In genomic region chr2:48420512-48421197, GRCh38 we compare ENCODE assay signal across 8 cellular contexts. TPM values are rescaled to one million over a fixed set of nuclear protein-coding genes. Genes with fewer than 3 reads are reported as not detected.
DNase-seq lines count a peak whose midpoint lies in the region; ATAC-seq and TF ChIP-seq lines count a peak whose summit lies in the region.

No MANE protein-coding gene starts in this region.

- WGBS in adipose tissue, 3 donors: 4 to 6% (median 4%) methylated on average over 17 of the region's 17 CpGs
- WGBS in psoas muscle, 3 donors: 4 to 5% (median 4%) methylated on average over 17 of the region's 17 CpGs

- intact Hi-C loops in cardiac septum (cut with DNase I): loop anchor here (5.0 kb wide), 1 partner anchor 513 kb away; the partner anchor contains the start of gene FBXO11
- intact Hi-C loops in psoas muscle (cut with DNase I): loop anchor here in 1 of 2 donors (5.0 to 10.0 kb wide), 2 partner anchors 176 to 513 kb away; partner anchors contain the start of gene FBXO11

- DNase-seq in NCI-H146 (lab: John Stamatoyannopoulos, UW) (peak; percentile 78), T follicular helper cell (ENCODE audit: low read depth) (peak; percentile 84), cardiac septum (ENCODE audit: low spot score) (peak; percentile 94), psoas muscle (peak; percentile 86 to 91), ureter (ENCODE audit: low spot score) (peak; percentile 95)

- peak; percentile 76 for ATAC-seq in HG02870 (IDR thresholded peaks at IDR 0.05; ENCODE audit: unreplicated experiment)
- ATAC-seq in psoas muscle: peak; percentile 87 to 98 (median 93)

- peak overlapping the region; percentile 34 for H3K27ac ChIP-seq in adipose tissue (ENCODE audit: low read depth, low read length)
- H3K27ac ChIP-seq in psoas muscle: no peak overlapping the region

- H3K4me3 ChIP-seq in psoas muscle: peak overlapping the region; percentile 24

- peak; percentile 78 for TF ChIP-seq CTCF in GM12874 (IDR thresholded peaks at IDR 0.05; ENCODE audit: insufficient read depth, low read depth, low read length)
- TF ChIP-seq CTCF in psoas muscle (IDR thresholded peaks at IDR 0.05): peak; percentile 98

- no peaks in the 10 kb centered on the region for H3K36me3 ChIP-seq in psoas muscle (ENCODE audit: insufficient read depth in 1 of 2, low read depth in 1 of 2)

- peaks cover 8% of the 10 kb centered on the region for H3K4me1 ChIP-seq in psoas muscle

- H3K9me3 ChIP-seq in psoas muscle: no peaks in the 10 kb centered on the region

- H3K27me3 ChIP-seq in psoas muscle (ENCODE audit: insufficient read depth in 3 of 3, low read length in 2 of 3): no peaks in the 10 kb centered on the region

RNA-seq across cellular contexts. Expression of gene PPP1R21, which starts 19.9 kb away (rescaled TPM):
- polyA plus RNA-seq in adipose tissue (10 to 100 TPM in 2 of 3 donors, 1 to 10 TPM in 1; 6.7 to 29.0 (median 10.5) TPM), psoas muscle (10 to 100 TPM in 1 of 3 donors, 1 to 10 TPM in 2; 6.2 to 15.4 (median 9.1) TPM)
- total RNA-seq in cardiac septum (13.0 TPM), psoas muscle (10 to 100 TPM in 1 of 4 donors, 1 to 10 TPM in 3; 7.1 to 10.4 (median 7.6) TPM), ureter (40.9 TPM)
